Comparison of ENCODE assay signal across 20 cellular contexts in the genomic region with DNA sequence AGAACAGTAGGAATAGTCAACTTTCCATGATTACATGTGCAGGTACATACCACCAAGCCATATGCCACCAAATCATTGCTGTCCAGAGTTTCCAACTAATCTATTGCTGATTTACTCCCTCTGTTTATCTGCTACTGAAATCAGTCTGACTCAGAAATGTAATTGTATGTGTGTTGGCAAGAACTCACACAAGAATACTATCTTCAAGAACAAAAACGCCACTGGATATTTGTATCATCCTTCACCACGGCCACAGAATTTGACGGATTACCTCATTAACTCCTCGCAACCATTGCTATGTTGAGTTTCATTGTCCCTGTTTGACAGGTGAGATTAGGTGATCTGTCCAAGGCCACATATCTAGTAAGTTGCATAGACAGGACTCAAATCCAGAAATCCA.
"Had no signal": no experiment of that assay in that cellular context is flagged by ENCODE, and none has a peak within 500 bp of the region (broad histone marks: within the 10 kb centered on the region; RNA-seq: fewer than 3 reads in every experiment).

No MANE protein-coding gene starts in this region.

- H3K4me2 ChIP-seq: neural progenitor cell had no signal

- H3K36me3 ChIP-seq: gastroesophageal sphincter, heart right ventricle, neural progenitor cell, tibial artery, vagina had no signal

- H3K4me1 ChIP-seq: neural progenitor cell had no signal

- DNase-seq: activated CD4-positive, alpha-beta T cell treated with anti-CD3 and anti-CD28 coated beads, Interleukin-2, amount 50 U/mL, for 1 hour; activated effector memory CD4-positive, alpha-beta T cell treated with anti-CD3 and anti-CD28 coated beads, Interleukin-2, amount 50 U/mL, for 16 hours; amygdala; effector memory CD4-positive, alpha-beta T cell; heart right ventricle; left cardiac atrium; posterior cingulate gyrus; retina; stimulated activated CD4-positive, alpha-beta T cell treated with anti-CD3 and anti-CD28 coated beads, Interleukin-2, amount 100 ng/mL, for 48 hours; stimulated activated naive B cell treated with anti-CD40 and anti-IgM and Interleukin-4, amounts not matched to agents 10 μg/mL and 1 μg/mL and 100 μg/mL, for 72 hours; tibial artery had no signal

- H3K27ac ChIP-seq: gastroesophageal sphincter, heart right ventricle, neural progenitor cell, vagina had no signal

- H3K27ac Mint-ChIP-seq: activated naive CD4-positive, alpha-beta T cell treated with anti-CD3 and anti-CD28 coated beads, Interleukin-2, amount 50 U/mL, for 72 hours; dendritic cell treated with granulocyte-macrophage colony-stimulating factor and Interleukin-4, amounts not matched to agents 40 ng/mL and 50 ng/mL, for 4 days; mesothelial cell of epicardium; neural progenitor cell; stimulated activated naive B cell treated with anti-CD40 and anti-IgM and Interleukin-4, amounts not matched to agents 10 μg/mL and 1 μg/mL and 100 μg/mL, for 72 hours; T-helper 2 cell treated with Interferon-gamma antibody and Interleukin-4, amounts not matched to agents 5 μg/mL and 100 μg/mL, for 36 hours had no signal

- H2AFZ ChIP-seq: neural progenitor cell had no signal

- H3K27me3 ChIP-seq: gastroesophageal sphincter, heart right ventricle, neural progenitor cell, tibial artery, vagina had no signal

- H3K4me3 Mint-ChIP-seq: brain; dendritic cell treated with granulocyte-macrophage colony-stimulating factor and Interleukin-4, amounts not matched to agents 40 ng/mL and 50 ng/mL, for 4 days; mesothelial cell of epicardium; neural progenitor cell; stimulated activated naive B cell treated with anti-CD40 and anti-IgM and Interleukin-4, amounts not matched to agents 10 μg/mL and 1 μg/mL and 100 μg/mL, for 72 hours; T-helper 2 cell treated with Interferon-gamma antibody and Interleukin-4, amounts not matched to agents 5 μg/mL and 100 μg/mL, for 36 hours had no signal

- ATAC-seq: gastroesophageal sphincter; heart right ventricle; left cardiac atrium; stimulated activated naive B cell treated with anti-CD40 and anti-IgM and Interleukin-4, amounts not matched to agents 10 μg/mL and 1 μg/mL and 100 μg/mL, for 72 hours had no signal

- H3K4me3 ChIP-seq: gastroesophageal sphincter, heart right ventricle, lung, neural progenitor cell, tibial artery, vagina had no signal

- H3K9ac ChIP-seq: neural progenitor cell had no signal

- H3K9me3 Mint-ChIP-seq: activated naive CD4-positive, alpha-beta T cell treated with anti-CD3 and anti-CD28 coated beads, Interleukin-2, amount 50 U/mL, for 72 hours; dendritic cell treated with granulocyte-macrophage colony-stimulating factor and Interleukin-4, amounts not matched to agents 40 ng/mL and 50 ng/mL, for 4 days had no signal

- H3K27me3 Mint-ChIP-seq: brain; dendritic cell treated with granulocyte-macrophage colony-stimulating factor and Interleukin-4, amounts not matched to agents 40 ng/mL and 50 ng/mL, for 4 days had no signal

- H3K9me3 ChIP-seq: gastroesophageal sphincter, heart right ventricle, tibial artery, vagina had no signal
